In genomic region chr5:170634236-170634990, GRCh38 we compare ENCODE assay signal across 14 cellular contexts.
A peak's percentile ranks its signal among the peaks of the same experiment; 100 is the strongest.
DNase-seq lines count a peak whose midpoint lies in the region; ATAC-seq, FAIRE-seq and TF ChIP-seq lines count a peak whose summit lies in the region.
"Had no signal": no experiment of that assay in that cellular context is flagged by ENCODE, and none has a peak within 500 bp of the region (broad histone marks: within the 10 kb centered on the region; RNA-seq: fewer than 3 reads in every experiment).

No MANE protein-coding gene starts in this region.

- H3K27ac Mint-ChIP-seq in activated naive CD4-positive, alpha-beta T cell treated with anti-CD3 and anti-CD28 coated beads, Interleukin-2, amount 50 U/mL, for 24 hours = no peak overlapping the region
- H3K27ac Mint-ChIP-seq: activated CD4-positive, alpha-beta memory T cell treated with anti-CD3 and anti-CD28 coated beads, Interleukin-2, amount 10 ng/mL, durations not matched to agents 7 days and 5 days; activated naive CD8-positive, alpha-beta T cell treated with anti-CD3 and anti-CD28 coated beads, Interleukin-2, amount 10 ng/mL, durations not matched to agents 7 days and 5 days had no signal

- no peak overlapping the region for H3K27ac ChIP-seq in HepG2 (ENCODE audit: extremely low read length, insufficient read depth, low read length)
- H3K27ac ChIP-seq in tibial artery = peak overlapping the region; percentile 73 to 74

- no peaks in the 10 kb centered on the region for H3K36me3 ChIP-seq in adipocyte (ENCODE audit: control insufficient read depth, insufficient read depth, low read length, severe bottlenecking)
- no peaks in the 10 kb centered on the region for H3K36me3 ChIP-seq in HepG2 (replicated peaks in 1 of 2; ENCODE audit: control insufficient read depth in 1 of 2, insufficient read depth in 2 of 2, low read length in 2 of 2)
- H3K36me3 ChIP-seq in tibial artery = no peaks in the 10 kb centered on the region

- TF ChIP-seq EP300 in HepG2 (IDR thresholded peaks at IDR 0.05; ENCODE audit: low read depth in 2 of 2, low read length in 2 of 2) = no peak
- no peak for TF ChIP-seq EP300 in HepG2 (CRISPR knock-in tag; IDR thresholded peaks at IDR 0.05; ENCODE audit: borderline replicate concordance)

- H3K4me3 Mint-ChIP-seq in activated naive CD4-positive, alpha-beta T cell treated with anti-CD3 and anti-CD28 coated beads, Interleukin-2, amount 50 U/mL, for 24 hours = peak overlapping the region; percentile 84
- H3K4me3 Mint-ChIP-seq: activated CD4-positive, alpha-beta memory T cell treated with anti-CD3 and anti-CD28 coated beads, Interleukin-2, amount 10 ng/mL, durations not matched to agents 7 days and 5 days; activated naive CD8-positive, alpha-beta T cell treated with anti-CD3 and anti-CD28 coated beads, Interleukin-2, amount 10 ng/mL, durations not matched to agents 7 days and 5 days had no signal

- H3K79me2 ChIP-seq in HepG2 (ENCODE audit: insufficient read depth, low read length) = no peaks in the 10 kb centered on the region

- H3K4me1 ChIP-seq in adipocyte (ENCODE audit: control insufficient read depth, insufficient read depth, low read length) (peaks cover 32% of the 10 kb centered on the region), HepG2 (ENCODE audit: insufficient read depth, low read length) (peaks cover 11% of the 10 kb centered on the region; the same call in 1 of the 2 replicates), tibial artery (peaks cover 0 to 40% (median 32%) of the 10 kb centered on the region in 4 donors)

- peaks cover 21% of the 10 kb centered on the region for H3K4me1 Mint-ChIP-seq in activated naive CD4-positive, alpha-beta T cell treated with anti-CD3 and anti-CD28 coated beads, Interleukin-2, amount 50 U/mL, for 24 hours

- H3K36me3 Mint-ChIP-seq in activated naive CD4-positive, alpha-beta T cell treated with anti-CD3 and anti-CD28 coated beads, Interleukin-2, amount 50 U/mL, for 24 hours = no peaks in the 10 kb centered on the region
- H3K36me3 Mint-ChIP-seq: activated naive CD8-positive, alpha-beta T cell treated with anti-CD3 and anti-CD28 coated beads, Interleukin-2, amount 10 ng/mL, durations not matched to agents 7 days and 5 days had no signal

- intact Hi-C loops in HepG2 (cut with micrococcal nuclease; ENCODE audit: unreplicated experiment) = loop anchor here (10.0 kb wide), 1 partner anchor 110 kb away; no protein-coding TSS in a partner anchor
- intact Hi-C loops in tibial artery (cut with DNase I; ENCODE audit: low total_unique reads) = no loop called here

- no peaks in the 10 kb centered on the region for H3K9me3 ChIP-seq in adipocyte (ENCODE audit: control insufficient read depth, low read length)
- no peaks in the 10 kb centered on the region for H3K9me3 ChIP-seq in HepG2 (ENCODE audit: low read length)
- no peaks in the 10 kb centered on the region for H3K9me3 ChIP-seq in tibial artery
- H3K9me3 ChIP-seq: mucosa of descending colon had no signal

- no TSS peak for BruUV-seq in HepG2 (replicated peaks; lab: Mats Ljungman, UMichigan)

- H3K27me3 ChIP-seq in adipocyte (replicated peaks; ENCODE audit: control insufficient read depth, insufficient read depth, low read length) (peaks cover 15% of the 10 kb centered on the region), HepG2 (ENCODE audit: control insufficient read depth in 1 of 2, insufficient read depth in 2 of 2, low read length in 2 of 2) (peaks cover 0 to 4% of the 10 kb centered on the region in 2 experiments; a peak in 2 of 5 replicates), tibial artery (peaks cover 0 to 3% of the 10 kb centered on the region in 2 donors)

- H2AFZ ChIP-seq in HepG2 (ENCODE audit: low read length) = no peak overlapping the region

- ATAC-seq in HepG2 = no peak

- CTCF ChIA-PET in HepG2 (lab: Yijun Ruan, JAX; ENCODE audit: low intra/inter-chr PET ratio, low total read pairs) = no interaction called here
- CTCF ChIA-PET in HEK293T (lab: Yijun Ruan, JAX) = interaction anchor here (0.6 to 3.6 kb wide), 9 partner anchors 28 to 368 kb away, joined by 3 to 18 read pairs (median 4); no protein-coding TSS in a partner anchor

- peak overlapping the region; percentile 36 for H3K4me3 ChIP-seq in adipocyte (ENCODE audit: low read length)
- no peak overlapping the region for H3K4me3 ChIP-seq in HepG2 (replicated peaks in 1 of 3; ENCODE audit: insufficient read depth in 1 of 3, low read depth in 2 of 3, low read length in 3 of 3)
- peak overlapping the region; percentile 25 to 46 for H3K4me3 ChIP-seq in tibial artery
- H3K4me3 ChIP-seq: mucosa of descending colon had no signal

- H3K4me2 ChIP-seq in HepG2 (ENCODE audit: low read depth, low read length) = no peak overlapping the region

- TF ChIP-seq RAD21 in HepG2 (CRISPR knock-in tag; IDR thresholded peaks at IDR 0.05) = no peak

- peaks cover 3% of the 10 kb centered on the region for H3K27me3 Mint-ChIP-seq in activated naive CD4-positive, alpha-beta T cell treated with anti-CD3 and anti-CD28 coated beads, Interleukin-2, amount 50 U/mL, for 24 hours

- TF ChIP-seq POLR2A in HepG2 (IDR thresholded peaks at IDR 0.05; ENCODE audit: insufficient read depth in 1 of 2, low read depth in 2 of 2, low read length in 2 of 2) = no peak

- in situ Hi-C loops in HepG2 (cut with HindIII; ENCODE audit: extremely low pct_ligation_motif_present, low pct_unique_long_range_greater_than_20kb) = no loop called here

- WGBS in HepG2 (ENCODE audit: low lambda C conversion rate) = 31% methylated on average over 6 of the region's 6 CpGs

- POLR2A ChIA-PET in HepG2 (lab: Yijun Ruan, JAX) (no interaction called here), HEK293T (lab: Yijun Ruan, JAX) (interaction anchor here (0.6 to 1.5 kb wide), 10 partner anchors 9 to 228 kb away, joined by 3 to 9 read pairs (median 3); no protein-coding TSS in a partner anchor)

- no peaks in the 10 kb centered on the region for H4K20me1 ChIP-seq in HepG2 (ENCODE audit: insufficient read depth, low read length)

- TF ChIP-seq CTCF in HepG2 (CRISPR knock-in tag; IDR thresholded peaks at IDR 0.05) (no peak), tibial artery (IDR thresholded peaks at IDR 0.05) (no peak), GM20000 (IDR thresholded peaks at IDR 0.05; ENCODE audit: extremely low read depth, missing control alignments) (no peak)

- H3K9me3 Mint-ChIP-seq in activated naive CD4-positive, alpha-beta T cell treated with anti-CD3 and anti-CD28 coated beads, Interleukin-2, amount 50 U/mL, for 24 hours = no peaks in the 10 kb centered on the region
- H3K9me3 Mint-ChIP-seq: activated CD4-positive, alpha-beta memory T cell treated with anti-CD3 and anti-CD28 coated beads, Interleukin-2, amount 10 ng/mL, durations not matched to agents 7 days and 5 days; activated naive CD8-positive, alpha-beta T cell treated with anti-CD3 and anti-CD28 coated beads, Interleukin-2, amount 10 ng/mL, durations not matched to agents 7 days and 5 days had no signal

- peak overlapping the region; percentile 17 for H3K9ac ChIP-seq in adipocyte (ENCODE audit: low read length)
- no peak overlapping the region for H3K9ac ChIP-seq in HepG2 (ENCODE audit: insufficient read depth, low read depth, low read length)

- FAIRE-seq in HepG2 (lab: Jason Lieb, UNC) = no peak
- FAIRE-seq: GM18507 had no signal

- no peak for DNase-seq in activated naive CD4-positive, alpha-beta T cell treated with Interleukin-2 at 50 U/mL for 16 hours
- no peak for DNase-seq in adipocyte (ENCODE audit: low read depth)
- DNase-seq in HepG2 (ENCODE audit: low spot score) = no peak
- DNase-seq in tibial artery = peak in 1 of 2 donors; percentile 44
- DNase-seq in DMS 273 (lab: John Stamatoyannopoulos, UW; ENCODE audit: unreplicated experiment) = no peak
- DNase-seq in GM20000 (ENCODE audit: low spot score) = no peak
- DNase-seq in HEK293T (ENCODE audit: extremely low spot score) = no peak
- DNase-seq: activated CD4-positive, alpha-beta memory T cell treated with anti-CD3 and anti-CD28 coated beads, Interleukin-2, amount 10 ng/mL, durations not matched to agents 7 days and 5 days; activated naive CD8-positive, alpha-beta T cell treated with anti-CD3 and anti-CD28 coated beads, Interleukin-2, amount 10 ng/mL, durations not matched to agents 7 days and 5 days; mucosa of descending colon; NCI-H1417 treated with DMSO at 0.1 percent for 48 hours; T-helper 2 cell had no signal

TF ChIP-seq in HEK293T, 16 proteins besides CTCF, POLR2A, EP300 and RAD21:
- TF ChIP-seq FOXA1 (IDR thresholded peaks at IDR 0.05) (no peak), L3MBTL2 (conservative IDR thresholded peaks at IDR 0.05) (no peak), SP1 (IDR thresholded peaks at IDR 0.05) (no peak), BHLHE40 (IDR thresholded peaks at IDR 0.05; ENCODE audit: borderline replicate concordance) (no peak), CTBP1 (IDR thresholded peaks at IDR 0.05; ENCODE audit: borderline replicate concordance) (no peak), PKNOX1 (IDR thresholded peaks at IDR 0.05) (no peak), LEF1 (IDR thresholded peaks at IDR 0.05; ENCODE audit: borderline replicate concordance) (no peak), ARNT (IDR thresholded peaks at IDR 0.05) (no peak), TARDBP (IDR thresholded peaks at IDR 0.05) (no peak), NFRKB (IDR thresholded peaks at IDR 0.05) (no peak), ZNF384 (IDR thresholded peaks at IDR 0.05) (no peak), SUZ12 (IDR thresholded peaks at IDR 0.05) (no peak), FOXM1 (IDR thresholded peaks at IDR 0.05; ENCODE audit: borderline replicate concordance) (no peak)

Comparison
In these comparisons a context has a peak if more than half of its experiments do, and no peak if none do; other contexts are left out.
1. H3K4me3 ChIP-seq: peak in adipocyte (single experiment) and tibial artery (2 of 2); none in HepG2 (0 of 3).